ENCODE assay signal across 9 cellular contexts in genomic region chr14:92259613-92260357, GRCh38.
DNase-seq lines count a peak whose midpoint lies in the region; ATAC-seq and TF ChIP-seq lines count a peak whose summit lies in the region.
"Had no signal": no experiment of that assay in that cellular context is flagged by ENCODE, and none has a peak within 500 bp of the region (broad histone marks: within the 10 kb centered on the region; RNA-seq: fewer than 3 reads in every experiment).

No MANE protein-coding gene starts in this region.

- H3K4me3 ChIP-seq in left lung (no peak overlapping the region), gastroesophageal sphincter (no peak overlapping the region)
- H3K4me3 ChIP-seq: thoracic aorta had no signal

- H3K27me3 ChIP-seq in left lung (peaks cover 7 to 28% of the 10 kb centered on the region in 2 donors), gastroesophageal sphincter (peaks cover 24% of the 10 kb centered on the region)

- ATAC-seq in GM18517 (IDR thresholded peaks at IDR 0.05; ENCODE audit: unreplicated experiment) (peak; percentile 80), GM21576 (IDR thresholded peaks at IDR 0.05; ENCODE audit: unreplicated experiment) (peak; percentile 82), HG03439 (IDR thresholded peaks at IDR 0.05; ENCODE audit: unreplicated experiment) (peak; percentile 78), left lung (peak; percentile 60), gastroesophageal sphincter (no peak)

- H3K27ac ChIP-seq in left lung = no peak overlapping the region
- H3K27ac ChIP-seq in gastroesophageal sphincter = no peak overlapping the region
- H3K27ac ChIP-seq: thoracic aorta had no signal

- DNase-seq in left lung (no peak), NCI-H748 (lab: John Stamatoyannopoulos, UW; ENCODE audit: unreplicated experiment) (no peak), DMS53 treated with DMSO at 0.1 percent for 48 hours (lab: John Stamatoyannopoulos, UW; ENCODE audit: unreplicated experiment) (no peak), NCI-H226 (no peak)

- H3K9me3 ChIP-seq in left lung (no peaks in the 10 kb centered on the region), gastroesophageal sphincter (no peaks in the 10 kb centered on the region)
- H3K9me3 ChIP-seq: thoracic aorta had no signal

- TF ChIP-seq EP300 in gastroesophageal sphincter (IDR thresholded peaks at IDR 0.05) = no peak

- peaks cover 0 to 15% of the 10 kb centered on the region in 2 donors for H3K4me1 ChIP-seq in left lung
- H3K4me1 ChIP-seq in gastroesophageal sphincter = peaks cover 0 to 8% (median 0%) of the 10 kb centered on the region in 3 donors

- TF ChIP-seq CTCF in left lung (IDR thresholded peaks at IDR 0.05) = no peak
- no peak for TF ChIP-seq CTCF in gastroesophageal sphincter (IDR thresholded peaks at IDR 0.05)

- intact Hi-C loops in left lung (cut with DNase I) = no loop called here

- TF ChIP-seq POLR2A in gastroesophageal sphincter (IDR thresholded peaks at IDR 0.05) = no peak

- no peaks in the 10 kb centered on the region for H3K36me3 ChIP-seq in left lung
- no peaks in the 10 kb centered on the region for H3K36me3 ChIP-seq in gastroesophageal sphincter
- H3K36me3 ChIP-seq: thoracic aorta had no signal

- 47 to 76% methylated on average over 2 to 6 of the region's 6 CpGs for WGBS in gastroesophageal sphincter (ENCODE audit: low coverage in 1 of 2), 2 donors
